In the genomic region with DNA sequence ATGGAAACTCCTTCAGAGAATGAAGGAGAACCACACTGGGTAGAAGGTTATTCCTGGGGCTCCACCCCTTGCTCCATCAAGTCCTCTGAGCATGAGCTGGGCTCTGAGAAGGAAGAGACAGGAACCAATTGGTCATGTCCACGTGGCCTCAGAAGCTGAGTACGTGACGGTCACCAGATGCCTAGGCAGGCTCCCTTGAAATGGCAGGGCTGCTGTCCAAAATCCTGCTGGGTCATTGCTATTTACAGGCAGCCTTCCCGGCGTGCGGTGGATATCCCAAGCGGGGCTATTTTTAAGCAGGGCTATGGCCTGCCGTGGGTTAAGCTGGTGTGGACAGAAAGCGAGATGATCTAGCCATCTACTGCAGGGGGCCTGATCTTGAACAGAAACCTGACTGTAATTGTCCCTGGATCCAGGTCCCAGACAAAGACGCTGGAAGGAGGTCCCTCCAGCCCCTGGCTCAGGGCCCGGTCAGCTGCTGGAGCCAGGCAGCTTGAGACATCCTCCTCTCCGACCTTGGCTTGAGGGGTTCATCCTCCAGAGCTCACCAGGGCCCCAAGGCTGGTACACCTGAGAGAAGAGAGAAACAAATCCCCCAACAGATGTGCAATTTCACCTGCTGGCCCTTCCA, we compare ENCODE assay signal across 10 cellular contexts. TPM values are rescaled to one million over a fixed set of nuclear protein-coding genes. Genes with fewer than 3 reads are reported as not detected.
A peak's percentile ranks its signal among the peaks of the same experiment; 100 is the strongest.
DNase-seq lines count a peak whose midpoint lies in the region; ATAC-seq and TF ChIP-seq lines count a peak whose summit lies in the region.
"Had no signal": no experiment of that assay in that cellular context is flagged by ENCODE, and none has a peak within 500 bp of the region (broad histone marks: within the 10 kb centered on the region; RNA-seq: fewer than 3 reads in every experiment).

No MANE protein-coding gene starts in this region.

- H3K27ac Mint-ChIP-seq in activated naive CD4-positive, alpha-beta T cell treated with anti-CD3 and anti-CD28 coated beads, Interleukin-2, amount 50 U/mL, for 72 hours: no peak overlapping the region
- H3K27ac Mint-ChIP-seq in activated CD8-positive, alpha-beta memory T cell treated with anti-CD3 and anti-CD28 coated beads, Interleukin-2, amount 10 ng/mL, durations not matched to agents 7 days and 5 days: no peak overlapping the region

- H4K91ac ChIP-seq in IMR-90 (ENCODE audit: insufficient read depth, low read depth, low read length): no peak overlapping the region

- no peak overlapping the region for H2BK20ac ChIP-seq in IMR-90 (ENCODE audit: low read depth, low read length)

- no peak; the same call in 1 of the 2 replicates for ATAC-seq in IMR-90 (ENCODE audit: low read depth)
- ATAC-seq in activated naive CD4-positive, alpha-beta T cell treated with anti-CD3 and anti-CD28 coated beads, Interleukin-2, amount 50 U/mL, for 72 hours: no peak
- ATAC-seq in activated CD8-positive, alpha-beta memory T cell treated with anti-CD3 and anti-CD28 coated beads, Interleukin-2, amount 10 ng/mL, durations not matched to agents 7 days and 5 days: no peak
- ATAC-seq in HG02840 (IDR thresholded peaks at IDR 0.05; ENCODE audit: low FRiP score, unreplicated experiment): no peak

- no peak overlapping the region for H3K23ac ChIP-seq in IMR-90 (ENCODE audit: low read depth, low read length)
- no peak overlapping the region for H3K23ac ChIP-seq in mesendoderm (ENCODE audit: low read length)

- dilution Hi-C loops in IMR-90 (cut with HindIII; ENCODE audit: low sequenced_read_pairs, unreplicated experiment): no loop called here

- no peak overlapping the region for H3K4me3 Mint-ChIP-seq in activated CD8-positive, alpha-beta memory T cell treated with anti-CD3 and anti-CD28 coated beads, Interleukin-2, amount 10 ng/mL, durations not matched to agents 7 days and 5 days

- H3K14ac ChIP-seq in IMR-90 (replicated peaks; ENCODE audit: low read depth, low read length): no peak overlapping the region

- H3K36me3 Mint-ChIP-seq in activated naive CD4-positive, alpha-beta T cell treated with anti-CD3 and anti-CD28 coated beads, Interleukin-2, amount 50 U/mL, for 72 hours: no peaks in the 10 kb centered on the region
- H3K36me3 Mint-ChIP-seq in activated CD8-positive, alpha-beta memory T cell treated with anti-CD3 and anti-CD28 coated beads, Interleukin-2, amount 10 ng/mL, durations not matched to agents 7 days and 5 days: no peaks in the 10 kb centered on the region

- CTCF ChIA-PET in IMR-90 (lab: Yijun Ruan, JAX): no interaction called here
- CTCF ChIA-PET in activated CD8-positive, alpha-beta memory T cell treated with anti-CD3 and anti-CD28 coated beads, Interleukin-2, amount 10 ng/mL, durations not matched to agents 7 days and 5 days (lab: Charles Lee): no interaction called here

- POLR2A ChIA-PET in IMR-90 (lab: Charles Lee; ENCODE audit: unreplicated experiment): interaction anchor here (0.6 kb wide), 1 partner anchor 547 kb away, joined by 7 read pairs; no protein-coding TSS in a partner anchor

- H3K4me3 ChIP-seq in IMR-90 (ENCODE audit: insufficient read depth, low read depth, low read length) (no peak overlapping the region), esophagus squamous epithelium (peak overlapping the region; percentile 5 to 54 (median 32)), mesendoderm (ENCODE audit: low read length) (no peak overlapping the region), suprapubic skin (peak overlapping the region; percentile 28)

- H2BK5ac ChIP-seq in IMR-90 (ENCODE audit: low read depth, low read length, poor library complexity, severe bottlenecking): no peak overlapping the region
- no peak overlapping the region for H2BK5ac ChIP-seq in mesendoderm (ENCODE audit: low read length)

- H2AK5ac ChIP-seq in IMR-90 (ENCODE audit: low read depth, low read length) (no peak overlapping the region), mesendoderm (ENCODE audit: low read length) (no peak overlapping the region)

- no peak for DNase-seq in IMR-90
- DNase-seq in esophagus squamous epithelium (lab: John Stamatoyannopoulos, UW): no peak
- DNase-seq in mesendoderm: no peak
- no peak for DNase-seq in suprapubic skin (ENCODE audit: low spot score in 2 of 2)
- no peak for DNase-seq in HuH-7.5 (ENCODE audit: low spot score)
- DNase-seq in activated naive CD4-positive, alpha-beta T cell treated with anti-CD3 and anti-CD28 coated beads, Interleukin-2, amount 50 U/mL, for 72 hours (ENCODE audit: low spot score in 2 of 2): no peak
- no peak for DNase-seq in activated CD8-positive, alpha-beta memory T cell treated with anti-CD3 and anti-CD28 coated beads, Interleukin-2, amount 10 ng/mL, durations not matched to agents 7 days and 5 days
- DNase-seq: NCI-H1105 treated with DMSO at 0.1 percent for 48 hours, SHP77 had no signal

- no TSS peak for BruUV-seq in IMR-90 (replicated peaks; lab: Mats Ljungman, UMichigan)

- WGBS in IMR-90 (ENCODE audit: extremely low coverage in 2 of 2, insufficient read length in 1 of 2), 2 experiments: 87% methylated on average over 9 of the region's 12 CpGs; no CpG with 5 or more reads in 1 of the 2 experiments
- 73 to 94% methylated on average over 3 to 5 of the region's 12 CpGs for WGBS in esophagus squamous epithelium, 2 donors
- WGBS in mesendoderm (ENCODE audit: extremely low coverage, insufficient coverage, low lambda C conversion rate): no CpG with 5 or more reads among the region's 12 CpGs
- WGBS in suprapubic skin: 66% methylated on average over 12 of the region's 12 CpGs

- H4K5ac ChIP-seq in IMR-90 (ENCODE audit: low read depth, low read length): no peak overlapping the region
- no peak overlapping the region for H4K5ac ChIP-seq in mesendoderm (ENCODE audit: low read length)

- H4K8ac ChIP-seq in IMR-90 (ENCODE audit: low read depth in 2 of 2, low read length in 2 of 2): no peak overlapping the region
- no peak overlapping the region for H4K8ac ChIP-seq in mesendoderm (ENCODE audit: low read depth, low read length)

- TF ChIP-seq POLR2A in IMR-90 (IDR thresholded peaks at IDR 0.05; ENCODE audit: low read depth, low read length): no peak
- no peak for TF ChIP-seq POLR2A in esophagus squamous epithelium (IDR thresholded peaks at IDR 0.05)
- no peak for TF ChIP-seq POLR2A in suprapubic skin (IDR thresholded peaks at IDR 0.05)

- TF ChIP-seq CTCF in IMR-90 (conservative IDR thresholded peaks at IDR 0.05; ENCODE audit: low read depth, low read length) (no peak), esophagus squamous epithelium (IDR thresholded peaks at IDR 0.05) (no peak), suprapubic skin (IDR thresholded peaks at IDR 0.05) (no peak)

- H3K27me3 Mint-ChIP-seq in activated CD8-positive, alpha-beta memory T cell treated with anti-CD3 and anti-CD28 coated beads, Interleukin-2, amount 10 ng/mL, durations not matched to agents 7 days and 5 days: no peaks in the 10 kb centered on the region

- H2AK9ac ChIP-seq in IMR-90 (replicated peaks; ENCODE audit: low read depth, low read length, poor library complexity): no peak overlapping the region

- no peak overlapping the region for H3K9ac ChIP-seq in IMR-90 (ENCODE audit: low read depth, low read length)
- peak overlapping the region; percentile 10 for H3K9ac ChIP-seq in mesendoderm (ENCODE audit: low read length)

- peak overlapping the region; percentile 38 for H2AFZ ChIP-seq in IMR-90 (replicated peaks; ENCODE audit: low read length, poor library complexity)

- H3K36me3 ChIP-seq in IMR-90 (ENCODE audit: control insufficient read depth, insufficient read depth, low read length): peaks cover 3% of the 10 kb centered on the region; the same call in 1 of the 2 replicates
- no peaks in the 10 kb centered on the region for H3K36me3 ChIP-seq in esophagus squamous epithelium
- H3K36me3 ChIP-seq in mesendoderm (ENCODE audit: control insufficient read depth, insufficient read depth, low read length): no peaks in the 10 kb centered on the region
- no peaks in the 10 kb centered on the region for H3K36me3 ChIP-seq in suprapubic skin

- TF ChIP-seq RAD21 in IMR-90 (IDR thresholded peaks at IDR 0.05; ENCODE audit: low read length): no peak

- H3K4ac ChIP-seq in IMR-90 (ENCODE audit: low read depth, low read length) (no peak overlapping the region), mesendoderm (ENCODE audit: low read depth, low read length) (no peak overlapping the region)

- H4K20me1 ChIP-seq in IMR-90 (ENCODE audit: insufficient read depth, low read length): no peaks in the 10 kb centered on the region

- H3K18ac ChIP-seq in IMR-90 (ENCODE audit: low read depth, low read length) (no peak overlapping the region), mesendoderm (ENCODE audit: low read length) (no peak overlapping the region)

- no peaks in the 10 kb centered on the region for H3K79me1 ChIP-seq in IMR-90 (ENCODE audit: low read depth in 1 of 2, low read length in 2 of 2)
- no peaks in the 10 kb centered on the region for H3K79me1 ChIP-seq in mesendoderm (ENCODE audit: low read length)

- no peaks in the 10 kb centered on the region for H3K27me3 ChIP-seq in IMR-90 (ENCODE audit: control insufficient read depth, insufficient read depth, low read length)
- H3K27me3 ChIP-seq in esophagus squamous epithelium: no peaks in the 10 kb centered on the region
- H3K27me3 ChIP-seq in mesendoderm (ENCODE audit: insufficient read depth, low read length, poor library complexity): no peaks in the 10 kb centered on the region
- no peaks in the 10 kb centered on the region for H3K27me3 ChIP-seq in suprapubic skin

- peaks cover 12% of the 10 kb centered on the region for H3K4me1 Mint-ChIP-seq in activated CD8-positive, alpha-beta memory T cell treated with anti-CD3 and anti-CD28 coated beads, Interleukin-2, amount 10 ng/mL, durations not matched to agents 7 days and 5 days

- in situ Hi-C loops in IMR-90 (cut with MboI; ENCODE audit: low sequenced_read_pairs): no loop called here

- H3K9me3 ChIP-seq in IMR-90 (ENCODE audit: control insufficient read depth, insufficient read depth, low read length): no peaks in the 10 kb centered on the region
- H3K9me3 ChIP-seq in esophagus squamous epithelium: no peaks in the 10 kb centered on the region
- no peaks in the 10 kb centered on the region for H3K9me3 ChIP-seq in suprapubic skin

- H3K27ac ChIP-seq in IMR-90 (ENCODE audit: insufficient read depth, low read length) (no peak overlapping the region), esophagus squamous epithelium (peak overlapping the region in 3 of 4 donors; percentile 41 to 63 (median 57)), mesendoderm (ENCODE audit: low read depth, low read length) (no peak overlapping the region), suprapubic skin (peak overlapping the region; percentile 5)

- 0 out of 2 replicates have a peak, but pooled peaks cover 6% of the 10 kb centered on the region for H3K9me1 ChIP-seq in IMR-90 (ENCODE audit: insufficient read depth, low read length)

- no peaks in the 10 kb centered on the region for H3K79me2 ChIP-seq in mesendoderm (ENCODE audit: control insufficient read depth, insufficient read depth, low read length)

- H2BK15ac ChIP-seq in IMR-90 (ENCODE audit: low read depth, low read length): no peak overlapping the region
- H2BK15ac ChIP-seq in mesendoderm (replicated peaks; ENCODE audit: low read depth): no peak overlapping the region

- intact Hi-C loops in IMR-90 (cut with micrococcal nuclease) (no loop called here), esophagus squamous epithelium (cut with DNase I) (no loop called here)

- H3K56ac ChIP-seq in IMR-90 (ENCODE audit: extremely low read depth, insufficient read depth, low read length) (no peak overlapping the region), mesendoderm (ENCODE audit: low read length) (no peak overlapping the region)

- H2BK120ac ChIP-seq in IMR-90 (ENCODE audit: low read depth, low read length) (no peak overlapping the region), mesendoderm (ENCODE audit: low read depth, low read length) (no peak overlapping the region)

- H3K4me1 ChIP-seq in IMR-90 (ENCODE audit: control insufficient read depth, insufficient read depth, low read length) (peaks cover 2% of the 10 kb centered on the region; the same call in 1 of the 2 replicates), esophagus squamous epithelium (peaks cover 0 to 25% (median 0%) of the 10 kb centered on the region in 3 donors), mesendoderm (ENCODE audit: control insufficient read depth, low read depth, low read length) (peaks cover 3% of the 10 kb centered on the region), suprapubic skin (peaks cover 24% of the 10 kb centered on the region)

- peaks cover 0 to 4% of the 10 kb centered on the region in 2 donors for H3K9me3 Mint-ChIP-seq in activated naive CD4-positive, alpha-beta T cell treated with anti-CD3 and anti-CD28 coated beads, Interleukin-2, amount 50 U/mL, for 72 hours
- no peaks in the 10 kb centered on the region for H3K9me3 Mint-ChIP-seq in activated CD8-positive, alpha-beta memory T cell treated with anti-CD3 and anti-CD28 coated beads, Interleukin-2, amount 10 ng/mL, durations not matched to agents 7 days and 5 days (ENCODE audit: low read depth)

- H3K4me2 ChIP-seq in IMR-90 (ENCODE audit: low read depth, low read length) (no peak overlapping the region), mesendoderm (ENCODE audit: low read length) (peak overlapping the region; percentile 25)

- TF ChIP-seq EP300 in suprapubic skin (IDR thresholded peaks at IDR 0.05): no peak

RNA-seq across cellular contexts. Expression of a gene that starts 0.6 kb away (rescaled TPM):
- total RNA-seq in IMR-90 (2012; rRNA removed) (0.28 and 0.36 TPM in 2 replicates), esophagus squamous epithelium (1 to 10 TPM in 1 of 4 donors, not detected in 3; 2.1 TPM), suprapubic skin (10 to 100 TPM in 1 of 4 donors, 1 to 10 TPM in 3; 2.5 to 12.3 (median 6.5) TPM)
- polyA plus RNA-seq in IMR-90 (2012; rRNA removed): 0.21 and 0.36 TPM in 2 replicates
- 0.31 TPM in 1 of 2 replicates, not detected in the other for polyA plus RNA-seq in IMR-90 (2012; cell fraction: cytosol; rRNA removed)
- polyA plus RNA-seq in IMR-90 (2012; cell fraction: nucleus; rRNA removed; ENCODE audit: low replicate concordance): 0.23 and 0.26 TPM in 2 replicates
- polyA plus RNA-seq in mesendoderm (2013, experiment 1 of 2): 1.8 TPM
- polyA plus RNA-seq in mesendoderm (2013, experiment 2 of 2): 1.5 TPM
- total RNA-seq in activated naive CD4-positive, alpha-beta T cell treated with anti-CD3 and anti-CD28 coated beads, Interleukin-2, amount 50 U/mL, for 72 hours: under 1 TPM in 1 of 2 donors, not detected in 1; 0.51 TPM
- not detected for total RNA-seq in activated CD8-positive, alpha-beta memory T cell treated with anti-CD3 and anti-CD28 coated beads, Interleukin-2, amount 10 ng/mL, durations not matched to agents 7 days and 5 days

Comparison
In these comparisons a context has a peak if more than half of its experiments do, and no peak if none do; other contexts are left out.
1. H3K27ac ChIP-seq: peak in esophagus squamous epithelium (3 of 4) and suprapubic skin (single experiment); none in IMR-90 (single experiment) and mesendoderm (single experiment).
2. H3K4me3 ChIP-seq: peak in esophagus squamous epithelium (4 of 4) and suprapubic skin (single experiment); none in IMR-90 (single experiment) and mesendoderm (single experiment).